In genomic region chr14:69059658-69060648, GRCh38 we compare ENCODE assay signal across 11 cellular contexts.
DNase-seq lines count a peak whose midpoint lies in the region; ATAC-seq and TF ChIP-seq lines count a peak whose summit lies in the region.
"Had no signal": no experiment of that assay in that cellular context is flagged by ENCODE, and none has a peak within 500 bp of the region (broad histone marks: within the 10 kb centered on the region; RNA-seq: fewer than 3 reads in every experiment).

No MANE protein-coding gene starts in this region.

- CTCF ChIA-PET in mammary epithelial cell (lab: Charles Lee; ENCODE audit: low non-redundant PET), result no interaction called here

- H3K36me3 ChIP-seq in mammary epithelial cell (ENCODE audit: insufficient read depth, low read length), result peaks cover 5% of the 10 kb centered on the region
- peaks cover 0 to 54% of the 10 kb centered on the region in 2 donors for H3K36me3 ChIP-seq in left lung
- peaks cover 77% of the 10 kb centered on the region for H3K36me3 ChIP-seq in upper lobe of right lung

- in situ Hi-C loops in mammary epithelial cell (cut with MboI; ENCODE audit: low sequenced_read_pairs in 2 of 2), result no loop called here

- intact Hi-C loops in mammary epithelial cell (cut with micrococcal nuclease) (loop anchor here (5.0 kb wide), 1 partner anchor 32 kb away; no protein-coding TSS in a partner anchor), left lung (cut with DNase I) (no loop called here), upper lobe of right lung (cut with DNase I) (no loop called here)

- no peaks in the 10 kb centered on the region for H4K20me1 ChIP-seq in mammary epithelial cell (ENCODE audit: insufficient read depth, low read length)

- ATAC-seq in left lung, result peak; percentile 79
- ATAC-seq in upper lobe of right lung, result peak; percentile 87

- BruUV-seq in mammary epithelial cell (replicated peaks; lab: Mats Ljungman, UMichigan), result no TSS peak

- H3K4me2 ChIP-seq in mammary epithelial cell (ENCODE audit: insufficient read depth, low read depth, low read length), result no peak overlapping the region

- H2AFZ ChIP-seq in mammary epithelial cell (ENCODE audit: low read depth, low read length), result no peak overlapping the region

- no peaks in the 10 kb centered on the region for H3K4me1 ChIP-seq in mammary epithelial cell (ENCODE audit: insufficient read depth, low read length)
- H3K4me1 ChIP-seq in left lung, result peaks cover 0 to 38% of the 10 kb centered on the region in 2 donors
- peaks cover 5% of the 10 kb centered on the region for H3K4me1 ChIP-seq in upper lobe of right lung

- TF ChIP-seq CTCF in mammary epithelial cell (conservative IDR thresholded peaks at IDR 0.05 in 1 of 2, IDR thresholded peaks at IDR 0.05 in 1 of 2; ENCODE audit: extremely low read depth in 1 of 2, insufficient read depth in 1 of 2, low read depth in 1 of 2, low read length in 2 of 2) (no peak), left lung (IDR thresholded peaks at IDR 0.05) (no peak), upper lobe of right lung (IDR thresholded peaks at IDR 0.05) (no peak)

- no peak overlapping the region for H3K9ac ChIP-seq in mammary epithelial cell (ENCODE audit: insufficient read depth, low read length)

- H3K27ac ChIP-seq in mammary epithelial cell (ENCODE audit: insufficient read depth, low read depth, low read length), result no peak overlapping the region
- peak overlapping the region; percentile 45 to 65 for H3K27ac ChIP-seq in left lung
- peak overlapping the region; percentile 7 for H3K27ac ChIP-seq in upper lobe of right lung
- H3K27ac ChIP-seq: 22Rv1 had no signal

- H3K4me3 ChIP-seq in mammary epithelial cell (replicated peaks in 1 of 3; ENCODE audit: insufficient read depth in 1 of 3, low read depth in 2 of 3, low read length in 3 of 3) (no peak overlapping the region), left lung (no peak overlapping the region), upper lobe of right lung (no peak overlapping the region)

- H3K79me2 ChIP-seq in mammary epithelial cell (ENCODE audit: insufficient read depth, low read length), result no peaks in the 10 kb centered on the region

- H3K27me3 ChIP-seq in mammary epithelial cell (ENCODE audit: insufficient read depth, low read length), result no peaks in the 10 kb centered on the region
- no peaks in the 10 kb centered on the region for H3K27me3 ChIP-seq in left lung
- no peaks in the 10 kb centered on the region for H3K27me3 ChIP-seq in upper lobe of right lung

- H3K9me3 ChIP-seq in mammary epithelial cell (replicated peaks; ENCODE audit: insufficient read depth, low read length) (no peaks in the 10 kb centered on the region), left lung (no peaks in the 10 kb centered on the region), upper lobe of right lung (no peaks in the 10 kb centered on the region)

- DNase-seq in DMS53 (lab: John Stamatoyannopoulos, UW) (peak; percentile 5), DMS53 treated with DMSO at 0.1 percent for 48 hours (lab: John Stamatoyannopoulos, UW; ENCODE audit: unreplicated experiment) (no peak), mammary epithelial cell (peak; percentile 17), left lung (no peak), upper lobe of right lung (no peak), globus pallidus (ENCODE audit: low spot score) (no peak), NCI-H345 treated with DMSO at 0.1 percent for 48 hours (lab: John Stamatoyannopoulos, UW; ENCODE audit: unreplicated experiment) (no peak), SKM-1 (lab: John Stamatoyannopoulos, UW; ENCODE audit: unreplicated experiment) (no peak)
- DNase-seq: activated CD4-positive, alpha-beta T cell treated with anti-CD3 and anti-CD28 coated beads, Interleukin-2, amount 50 U/mL, for 4 hours; NCI-H226 had no signal

- dilution Hi-C loops in mammary epithelial cell (cut with HindIII; ENCODE audit: low sequenced_read_pairs), result no loop called here

- 96% methylated on average over 7 of the region's 8 CpGs for WGBS in mammary epithelial cell (ENCODE audit: low coverage, missing lambda C conversion rate)

Comparison
In these comparisons a context has a peak if more than half of its experiments do, and no peak if none do; other contexts are left out.
1. DNase-seq: peak in DMS53 (single experiment) and mammary epithelial cell (single experiment); none in DMS53 treated with DMSO at 0.1 percent for 48 hours (single experiment), left lung (0 of 2), upper lobe of right lung (single experiment), globus pallidus (single experiment), NCI-H345 treated with DMSO at 0.1 percent for 48 hours (single experiment) and SKM-1 (single experiment).